ENCODE assay signal across 8 cellular contexts in genomic region chr4:16225996-16226815, GRCh38. TPM values are rescaled to one million over a fixed set of nuclear protein-coding genes. Genes with fewer than 3 reads are reported as not detected.
DNase-seq lines count a peak whose midpoint lies in the region; ATAC-seq and TF ChIP-seq lines count a peak whose summit lies in the region.

Gene TAPT1 (minus strand): TSS chr4:16226471. CDS start chr4:16226457, 14 bp downstream.

- H3K9me3 Mint-ChIP-seq in HFFc6: no peaks in the 10 kb centered on the region

- H3K4me3 Mint-ChIP-seq in HFFc6: peak within 1 kb of the TSS; percentile 92

- H3K27me3 Mint-ChIP-seq in HFFc6 (ENCODE audit: insufficient read depth): peaks cover 1% of the 10 kb centered on the region; the same call in 1 of the 2 replicates

- no peaks in the 10 kb centered on the region for H3K36me3 Mint-ChIP-seq in HFFc6 (ENCODE audit: low read depth)

- peak within 1 kb of the TSS; percentile 68 to 81 for H3K4me3 ChIP-seq in cardiac fibroblast (replicated peaks in 1 of 2; ENCODE audit: low read depth in 2 of 2, low read length in 2 of 2)

- TF ChIP-seq POLR2A in GM18505 (IDR thresholded peaks at IDR 0.05; ENCODE audit: borderline replicate concordance, extremely low read depth, insufficient read depth, insufficient read length): peak; percentile 66

- H3K27ac Mint-ChIP-seq in HFFc6: peak within 1 kb of the TSS; percentile 91

- TF ChIP-seq CTCF in HFFc6 (IDR thresholded peaks at IDR 0.05) (no peak), cardiac fibroblast (IDR thresholded peaks at IDR 0.05; ENCODE audit: low read depth, low read length) (no peak)

- peak; percentile 46 for DNase-seq in HFFc6
- DNase-seq in NCI-H1048 (lab: John Stamatoyannopoulos, UW): peak; percentile 17
- peak; percentile 52 for DNase-seq in activated CD4-positive, CD25-positive, alpha-beta regulatory T cell treated with anti-CD3 and anti-CD28 coated beads, Interleukin-2, amount 50 U/mL, for 16 hours (ENCODE audit: low read depth, low spot score)
- DNase-seq in cardiac fibroblast (ENCODE audit: low read depth in 2 of 2): peak; percentile 55 to 72
- DNase-seq in iris pigment epithelial cell (ENCODE audit: low read depth): peak; percentile 55
- DNase-seq in stimulated activated CD4-positive, alpha-beta T cell treated with anti-CD3 and anti-CD28 coated beads, Interleukin-12 subunit alpha, Interleukin-12 subunit beta, amount 100 ng/mL, for 48 hours (ENCODE audit: low read depth in 2 of 3, low spot score in 1 of 3): peak; percentile 60 to 76 (median 62)
- no peak for DNase-seq in DMS153 (lab: John Stamatoyannopoulos, UW)

- peaks cover 35% of the 10 kb centered on the region for H3K4me1 Mint-ChIP-seq in HFFc6 (ENCODE audit: low read depth)

- peak; percentile 73 for ATAC-seq in GM18505 (IDR thresholded peaks at IDR 0.05; ENCODE audit: unreplicated experiment)

RNA-seq across cellular contexts. Expression of gene TAPT1, which starts in this region (rescaled TPM):
- 10 to 100 TPM; 11.8 to 17.9 (median 15.3) TPM for total RNA-seq in HFFc6 (2021; fragmentation: NEBNext Ultra II Directional; extraction: Animal tissue kit (Norgen Biotek cat#: 25700))
